ENCODE assay signal across 8 cellular contexts in genomic region chr6:99330159-99330558, GRCh38. TPM values are rescaled to one million over a fixed set of nuclear protein-coding genes. Genes with fewer than 3 reads are reported as not detected.
A peak's percentile ranks its signal among the peaks of the same experiment; 100 is the strongest.
DNase-seq lines count a peak whose midpoint lies in the region; ATAC-seq and TF ChIP-seq lines count a peak whose summit lies in the region.

No MANE protein-coding gene starts in this region.

- peak; percentile 6 to 42 (median 23) for DNase-seq in CD4-positive, alpha-beta T cell
- peak; percentile 14 for DNase-seq in NCI-H2196 treated with DMSO at 0.1 percent for 48 hours (lab: John Stamatoyannopoulos, UW; ENCODE audit: unreplicated experiment)
- peak; percentile 73 for DNase-seq in activated CD4-positive, alpha-beta memory T cell treated with anti-CD3 and anti-CD28 coated beads for 36 hours
- DNase-seq in erythroblast (lab: John Stamatoyannopoulos, UW), result peak; percentile 70 to 80
- peak; percentile 45 for DNase-seq in neural crest cell (ENCODE audit: low read depth, low spot score)
- peak; percentile 49 to 54 for DNase-seq in thyroid gland

- no peak overlapping the region for H3K27ac ChIP-seq in CD4-positive, alpha-beta T cell (ENCODE audit: low read depth, low read length)
- H3K27ac ChIP-seq in thyroid gland, result no peak overlapping the region

- TF ChIP-seq POLR2A in erythroblast (IDR thresholded peaks at IDR 0.05; ENCODE audit: low read length), result no peak
- TF ChIP-seq POLR2A in thyroid gland (IDR thresholded peaks at IDR 0.05), result no peak

- peak; percentile 72 for TF ChIP-seq CTCF in CD4-positive, alpha-beta T cell (IDR thresholded peaks at IDR 0.05)
- peak; percentile 78 for TF ChIP-seq CTCF in neural crest cell (conservative IDR thresholded peaks at IDR 0.05)
- TF ChIP-seq CTCF in thyroid gland (IDR thresholded peaks at IDR 0.05), result peak in 5 of 6 experiments; percentile 44 to 71 (median 61)

- H3K36me3 Mint-ChIP-seq in CD4-positive, alpha-beta T cell (ENCODE audit: low read depth), result no peaks in the 10 kb centered on the region
- no peaks in the 10 kb centered on the region for H3K36me3 Mint-ChIP-seq in activated CD4-positive, alpha-beta memory T cell treated with anti-CD3 and anti-CD28 coated beads for 36 hours
- peaks cover 3% of the 10 kb centered on the region for H3K36me3 Mint-ChIP-seq in neural crest cell (ENCODE audit: low read depth)

- H3K27ac Mint-ChIP-seq in CD4-positive, alpha-beta T cell, result no peak overlapping the region
- H3K27ac Mint-ChIP-seq in activated CD4-positive, alpha-beta memory T cell treated with anti-CD3 and anti-CD28 coated beads for 36 hours, result no peak overlapping the region
- H3K27ac Mint-ChIP-seq in neural crest cell (ENCODE audit: unreplicated experiment), result no peak overlapping the region

- no peaks in the 10 kb centered on the region for H3K9me3 Mint-ChIP-seq in CD4-positive, alpha-beta T cell
- H3K9me3 Mint-ChIP-seq in activated CD4-positive, alpha-beta memory T cell treated with anti-CD3 and anti-CD28 coated beads for 36 hours, result no peaks in the 10 kb centered on the region
- H3K9me3 Mint-ChIP-seq in neural crest cell, result no peaks in the 10 kb centered on the region

- CTCF ChIA-PET in CD4-positive, alpha-beta T cell (lab: Charles Lee), result interaction anchor here (0.7 to 2.1 kb wide), 8 partner anchors 9 to 316 kb away, joined by 3 to 14 read pairs (median 4); no protein-coding TSS in a partner anchor
- CTCF ChIA-PET in activated CD4-positive, alpha-beta memory T cell treated with anti-CD3 and anti-CD28 coated beads for 36 hours (lab: Charles Lee), result interaction anchor here (0.7 to 3.4 kb wide), 32 partner anchors 8 to 461 kb away, joined by 3 to 31 read pairs (median 5); partner anchors contain the start of genes COQ3, FAXC and PNISR

- POLR2A ChIA-PET in CD4-positive, alpha-beta T cell (lab: Charles Lee), result interaction anchor here (1.1 kb wide), 1 partner anchor 96 kb away, joined by 4 read pairs; no protein-coding TSS in a partner anchor
- POLR2A ChIA-PET in activated CD4-positive, alpha-beta memory T cell treated with anti-CD3 and anti-CD28 coated beads for 36 hours (lab: Charles Lee), result interaction anchor here (1.0 to 1.4 kb wide), 3 partner anchors 17 to 96 kb away, joined by 3 read pairs; partner anchors contain the start of gene COQ3

- H3K27me3 Mint-ChIP-seq in CD4-positive, alpha-beta T cell, result peaks cover 14% of the 10 kb centered on the region
- peaks cover 5% of the 10 kb centered on the region for H3K27me3 Mint-ChIP-seq in activated CD4-positive, alpha-beta memory T cell treated with anti-CD3 and anti-CD28 coated beads for 36 hours
- H3K27me3 Mint-ChIP-seq in neural crest cell (ENCODE audit: low read depth), result no peaks in the 10 kb centered on the region

- no peaks in the 10 kb centered on the region for H3K4me1 ChIP-seq in thyroid gland

- H3K9me3 ChIP-seq in CD4-positive, alpha-beta T cell (ENCODE audit: control insufficient read depth, low read length), result no peaks in the 10 kb centered on the region
- H3K9me3 ChIP-seq in thyroid gland, result no peaks in the 10 kb centered on the region

- no peaks in the 10 kb centered on the region for H3K4me1 Mint-ChIP-seq in CD4-positive, alpha-beta T cell (ENCODE audit: low read depth)
- peaks cover 3% of the 10 kb centered on the region for H3K4me1 Mint-ChIP-seq in activated CD4-positive, alpha-beta memory T cell treated with anti-CD3 and anti-CD28 coated beads for 36 hours (ENCODE audit: low read depth)
- peaks cover 30% of the 10 kb centered on the region for H3K4me1 Mint-ChIP-seq in neural crest cell

- no peaks in the 10 kb centered on the region for H3K36me3 ChIP-seq in thyroid gland

- peak; percentile 54 for ATAC-seq in CD4-positive, alpha-beta T cell (ENCODE audit: poor library complexity)
- peak; percentile 72 for ATAC-seq in GM18873 (IDR thresholded peaks at IDR 0.05; ENCODE audit: low FRiP score, unreplicated experiment)
- ATAC-seq in HG03064 (IDR thresholded peaks at IDR 0.05; ENCODE audit: low read depth, unreplicated experiment), result peak; percentile 71

- no peak overlapping the region for H3K4me3 Mint-ChIP-seq in CD4-positive, alpha-beta T cell
- no peak overlapping the region for H3K4me3 Mint-ChIP-seq in activated CD4-positive, alpha-beta memory T cell treated with anti-CD3 and anti-CD28 coated beads for 36 hours
- H3K4me3 Mint-ChIP-seq in neural crest cell, result no peak overlapping the region

- H3K4me3 ChIP-seq in thyroid gland (replicated peaks in 1 of 3), result no peak overlapping the region

- 7 to 9% methylated on average over 2 of the region's 2 CpGs for WGBS in thyroid gland, 2 donors

- intact Hi-C loops in CD4-positive, alpha-beta T cell (cut with DNase I, micrococcal nuclease), result loop anchor here (5.0 to 10.0 kb wide), 4 partner anchors 97 to 1147 kb away; partner anchors contain the start of gene PNISR (in 1 of the 2)
- intact Hi-C loops in activated CD4-positive, alpha-beta memory T cell treated with anti-CD3 and anti-CD28 coated beads for 36 hours (cut with micrococcal nuclease), result loop anchor here (1.0 to 10.0 kb wide), 6 partner anchors 34 to 492 kb away; partner anchors contain the start of genes CCNC, COQ3 and PNISR
- intact Hi-C loops in thyroid gland (cut with DNase I), result loop anchor here (10.0 kb wide), 1 partner anchor 75 kb away; no protein-coding TSS in a partner anchor

- H3K27me3 ChIP-seq in CD4-positive, alpha-beta T cell (ENCODE audit: control insufficient read depth, insufficient read depth, low read length), result peaks cover 5% of the 10 kb centered on the region
- no peaks in the 10 kb centered on the region for H3K27me3 ChIP-seq in thyroid gland

RNA-seq across cellular contexts. Expression of gene FAXC, which starts 19.3 kb away (rescaled TPM):
- total RNA-seq in CD4-positive, alpha-beta T cell, result not detected
- not detected for total RNA-seq in activated CD4-positive, alpha-beta memory T cell treated with anti-CD3 and anti-CD28 coated beads for 36 hours
- total RNA-seq in neural crest cell (25.0 and 26.7 TPM in 2 replicates), thyroid gland (1 to 10 TPM in 3 of 4 donors, under 1 TPM in 1; 0.71 to 6.4 (median 3.4) TPM)

Comparison
In these comparisons a context has a peak if more than half of its experiments do, and no peak if none do; other contexts are left out.
1. DNase-seq: peak in every context shown above with its lines; median percentile 75 in erythroblast; 73 in activated CD4-positive, alpha-beta memory T cell treated with anti-CD3 and anti-CD28 coated beads for 36 hours; 52 in thyroid gland; 45 in neural crest cell; 23 in CD4-positive, alpha-beta T cell; 14 in NCI-H2196 treated with DMSO at 0.1 percent for 48 hours.